Comparison of ENCODE assay signal across 9 cellular contexts in the genomic region with DNA sequence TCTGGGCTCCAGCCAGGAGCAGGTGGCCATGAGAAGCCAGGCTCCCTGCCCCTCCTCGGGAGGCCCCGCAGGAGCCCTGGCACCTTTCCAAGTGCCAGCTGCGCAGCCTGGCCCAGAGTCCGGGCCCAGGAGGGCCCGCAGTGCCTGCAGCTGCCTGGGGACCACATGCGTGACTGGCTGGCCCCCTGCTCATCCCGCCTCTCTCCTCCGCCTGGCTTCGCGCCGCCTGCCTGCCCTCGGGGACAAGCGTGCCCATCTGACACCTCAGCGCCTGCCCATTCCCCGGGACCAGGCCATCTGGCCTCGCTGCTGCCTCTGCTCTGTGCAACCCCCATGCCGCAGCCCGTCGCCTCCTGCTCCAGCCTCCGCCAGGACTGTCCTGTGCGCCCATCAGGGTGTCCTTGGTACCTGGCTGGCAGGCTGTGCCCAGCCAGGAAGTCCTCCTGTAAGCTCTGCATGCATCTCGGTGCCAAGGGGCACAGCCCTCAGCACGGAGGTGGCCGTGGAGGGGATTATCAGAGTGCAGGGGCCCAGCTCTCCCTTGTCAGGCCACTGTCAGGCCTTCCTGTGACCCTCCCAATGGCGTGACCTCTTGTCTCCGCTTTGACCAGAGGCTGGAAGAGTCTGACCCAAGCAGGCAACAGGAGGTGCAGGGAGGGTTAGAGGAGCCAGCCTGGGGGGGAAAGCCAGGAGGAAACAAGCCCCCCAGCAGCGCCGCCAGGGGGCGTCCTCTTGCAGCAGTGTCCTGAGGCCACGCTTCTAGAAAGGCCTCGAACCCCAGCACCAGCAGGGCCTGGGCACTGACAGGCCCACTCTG. TPM values are rescaled to one million over a fixed set of nuclear protein-coding genes. Genes with fewer than 3 reads are reported as not detected.
DNase-seq lines count a peak whose midpoint lies in the region; ATAC-seq, FAIRE-seq and TF ChIP-seq lines count a peak whose summit lies in the region.
"Had no signal": no experiment of that assay in that cellular context is flagged by ENCODE, and none has a peak within 500 bp of the region (broad histone marks: within the 10 kb centered on the region; RNA-seq: fewer than 3 reads in every experiment).

No MANE protein-coding gene starts in this region.

- H3K4me1 ChIP-seq in DND-41 (ENCODE audit: insufficient read depth, low read length) (no peaks in the 10 kb centered on the region), K562 (replicated peaks in 1 of 2; ENCODE audit: control insufficient read depth in 2 of 2, insufficient read depth in 2 of 2, low read length in 2 of 2) (peaks cover 0 to 41% of the 10 kb centered on the region in 2 experiments; a peak in 3 of 5 replicates), mesenchymal stem cell (ENCODE audit: control insufficient read depth, insufficient read depth, low read depth, low read length) (peaks cover 16% of the 10 kb centered on the region)

- H3K27me3 ChIP-seq in DND-41 (ENCODE audit: insufficient read depth, low read length, poor library complexity) (no peaks in the 10 kb centered on the region), K562 (ENCODE audit: control insufficient read depth in 2 of 2, insufficient read depth in 2 of 2, low read length in 2 of 2) (no peaks in the 10 kb centered on the region; a peak in 1 of 5 replicates), mesenchymal stem cell (ENCODE audit: control insufficient read depth in 1 of 2, insufficient read depth in 1 of 2, low read length in 2 of 2) (no peaks in the 10 kb centered on the region)

- H2BK5ac ChIP-seq in mesenchymal stem cell (ENCODE audit: low read depth, low read length, poor library complexity, severe bottlenecking): no peak overlapping the region

- WGBS in K562 (ENCODE audit: insufficient coverage, low coverage, missing lambda C conversion rate): 85% methylated on average over 31 of the region's 31 CpGs
- 91% methylated on average over 31 of the region's 31 CpGs for WGBS in mesenchymal stem cell

- TF ChIP-seq CTCF in DND-41 (IDR thresholded peaks at IDR 0.05; ENCODE audit: borderline replicate concordance, extremely low read depth, low read length, poor library complexity, severe bottlenecking) (peak; percentile 16), K562 (IDR thresholded peaks at IDR 0.05 in 2 of 3, conservative IDR thresholded peaks at IDR 0.05 in 1 of 3; ENCODE audit: insufficient read depth in 2 of 3, low read depth in 1 of 3, low read length in 3 of 3) (peak; percentile 47 to 74 (median 67))

- H3K4me3 ChIP-seq in DND-41 (ENCODE audit: low read depth in 1 of 2, low read length in 2 of 2) (no peak overlapping the region), K562 (no peak overlapping the region), mesenchymal stem cell (ENCODE audit: insufficient read depth in 1 of 2, low read depth in 1 of 2, low read length in 2 of 2) (no peak overlapping the region)

- no peak overlapping the region for H3K27ac ChIP-seq in DND-41 (ENCODE audit: low read length)
- H3K27ac ChIP-seq in K562 (ENCODE audit: extremely low read depth, low read depth, low read length): no peak overlapping the region
- no peak overlapping the region for H3K27ac ChIP-seq in mesenchymal stem cell (ENCODE audit: low read length, poor library complexity, severe bottlenecking)

- no peak overlapping the region for H2BK12ac ChIP-seq in mesenchymal stem cell (ENCODE audit: low read length in 2 of 2)

- intact Hi-C loops in K562 (cut with micrococcal nuclease): loop anchor here (5.0 kb wide), 2 partner anchors 82 to 568 kb away; a partner anchor contains a TSS

- FAIRE-seq in K562 (lab: Jason Lieb, UNC): no peak
- FAIRE-seq: frontal cortex had no signal

- H3K14ac ChIP-seq in mesenchymal stem cell (ENCODE audit: low read length in 2 of 2): no peak overlapping the region

- H2AK5ac ChIP-seq in mesenchymal stem cell (ENCODE audit: low read length, severe bottlenecking): peak overlapping the region; percentile 26

- H3K9me3 ChIP-seq in DND-41 (ENCODE audit: insufficient read depth, low read length, severe bottlenecking) (no peaks in the 10 kb centered on the region), K562 (replicated peaks; ENCODE audit: control insufficient read depth, insufficient read depth, low read depth, low read length) (peaks cover 19% of the 10 kb centered on the region), mesenchymal stem cell (ENCODE audit: control insufficient read depth, low read length) (peaks cover 5% of the 10 kb centered on the region)

- no peak; the same call in 1 of the 2 replicates for TF ChIP-seq POLR2A in K562 (conservative IDR thresholded peaks at IDR 0.05)

- no peak overlapping the region for H2BK15ac ChIP-seq in mesenchymal stem cell (ENCODE audit: low read depth, poor library complexity, severe bottlenecking)

- H2AFZ ChIP-seq in DND-41 (ENCODE audit: low read depth, low read length) (no peak overlapping the region), K562 (ENCODE audit: low read depth, low read length) (no peak overlapping the region), mesenchymal stem cell (ENCODE audit: low read depth, low read length) (no peak overlapping the region)

- no peak overlapping the region for H3K4ac ChIP-seq in mesenchymal stem cell (ENCODE audit: low read depth in 1 of 2, low read length in 2 of 2)

- H3K18ac ChIP-seq in mesenchymal stem cell (ENCODE audit: low read depth in 1 of 2, low read length in 2 of 2): no peak overlapping the region

- TF ChIP-seq RAD21 in K562 (CRISPR knock-in tag; conservative IDR thresholded peaks at IDR 0.05 in 1 of 2, IDR thresholded peaks at IDR 0.05 in 1 of 2): peak in 1 of 2 experiments; percentile 55; a peak in 2 of 4 replicates

- TF ChIP-seq EP300 in K562 (IDR thresholded peaks at IDR 0.05; ENCODE audit: low read length): no peak

- H3K79me1 ChIP-seq in mesenchymal stem cell (replicated peaks; ENCODE audit: low read length, poor library complexity, severe bottlenecking): no peaks in the 10 kb centered on the region

- POLR2A ChIA-PET in K562 (lab: Yijun Ruan, JAX): interaction anchor here (0.7 to 1.4 kb wide), 2 partner anchors 12 to 43 kb away, joined by 4 read pairs; no protein-coding TSS in a partner anchor

- no peak overlapping the region for H3K4me2 ChIP-seq in DND-41 (ENCODE audit: insufficient read depth, low read length)
- H3K4me2 ChIP-seq in K562 (ENCODE audit: insufficient read depth, low read length): no peak overlapping the region
- no peak overlapping the region for H3K4me2 ChIP-seq in mesenchymal stem cell (ENCODE audit: low read length, poor library complexity, severe bottlenecking)

- no peaks in the 10 kb centered on the region for H3K9me1 ChIP-seq in K562 (ENCODE audit: control insufficient read depth, insufficient read depth, low read length)

- no peak overlapping the region for H4K91ac ChIP-seq in mesenchymal stem cell (ENCODE audit: low read length)

- no peaks in the 10 kb centered on the region for H3K79me2 ChIP-seq in DND-41 (ENCODE audit: insufficient read depth, low read length)
- no peaks in the 10 kb centered on the region for H3K79me2 ChIP-seq in K562 (ENCODE audit: control insufficient read depth, insufficient read depth, low read length)

- H3K23ac ChIP-seq in mesenchymal stem cell (ENCODE audit: low read length in 2 of 2): no peak overlapping the region

- H4K20me1 ChIP-seq in DND-41 (ENCODE audit: insufficient read depth, low read length) (peaks cover 14% of the 10 kb centered on the region), K562 (replicated peaks; ENCODE audit: control insufficient read depth, insufficient read depth, low read length) (no peaks in the 10 kb centered on the region)

- in situ Hi-C loops in K562 (cut with MboI): no loop called here

- H4K8ac ChIP-seq in mesenchymal stem cell (ENCODE audit: low read length): no peak overlapping the region

- no peak overlapping the region for H2BK120ac ChIP-seq in mesenchymal stem cell (ENCODE audit: low read depth, low read length)

- no peak overlapping the region for H3K9ac ChIP-seq in DND-41 (ENCODE audit: low read depth, low read length)
- H3K9ac ChIP-seq in K562 (ENCODE audit: insufficient read depth in 1 of 2, low read depth in 2 of 2, low read length in 2 of 2): peak overlapping the region in 1 of 2 experiments; percentile 74; a peak in 2 of 4 replicates
- no peak overlapping the region for H3K9ac ChIP-seq in mesenchymal stem cell (ENCODE audit: low read length)

- no TSS peak for BruUV-seq in K562 (replicated peaks; lab: Mats Ljungman, UMichigan)

- ATAC-seq in DND-41 (ENCODE audit: insufficient read depth, low read depth) (peak; percentile 8; the same call in 1 of the 3 replicates), K562 (peak; percentile 70), HG02885 (IDR thresholded peaks at IDR 0.05; ENCODE audit: poor library complexity, unreplicated experiment) (no peak), HG02759 (IDR thresholded peaks at IDR 0.05; ENCODE audit: unreplicated experiment) (no peak), GM21447 (IDR thresholded peaks at IDR 0.05; ENCODE audit: unreplicated experiment) (no peak)

- CTCF ChIA-PET in K562 (lab: Yijun Ruan, JAX; ENCODE audit: low intra/inter-chr PET ratio): interaction anchor here (1.2 kb wide), 1 partner anchor 83 kb away, joined by 3 read pairs; no protein-coding TSS in a partner anchor

- DNase-seq in DND-41 (no peak), NCI-H2029 (lab: John Stamatoyannopoulos, UW) (peak; percentile 88), K562 (ENCODE audit: extremely low read depth in 1 of 4, low spot score in 3 of 4) (peak; percentile 64 to 76 (median 73)), mesenchymal stem cell (no peak)
- no peak for DNase-seq in activated T-cell treated with anti-CD3 and anti-CD28 coated beads, Interleukin-2, amount 50 U/mL, for 1 hour

- H3K36me3 ChIP-seq in DND-41 (ENCODE audit: insufficient read depth, low read length) (no peaks in the 10 kb centered on the region), K562 (ENCODE audit: control insufficient read depth, insufficient read depth, low read length) (peaks cover 15% of the 10 kb centered on the region; the same call in 2 of the 3 replicates), mesenchymal stem cell (ENCODE audit: control insufficient read depth in 1 of 2, insufficient read depth in 2 of 2, low read depth in 1 of 2, low read length in 2 of 2) (peaks cover 7 to 12% of the 10 kb centered on the region in 2 experiments)

RNA-seq across cellular contexts. Expression of a gene that starts 50.5 kb away (rescaled TPM):
- total RNA-seq in K562 (2011; cell fraction: chromatin; rRNA removed; ENCODE audit: low replicate concordance): 270 and 331 TPM in 2 replicates
- total RNA-seq in K562 (2011; cell fraction: nucleolus; rRNA removed): 218 and 221 TPM in 2 replicates
- 322 and 343 TPM in 2 replicates for total RNA-seq in K562 (2011; cell fraction: nucleoplasm; rRNA removed)
- 36.8 and 37.9 TPM in 2 replicates for total RNA-seq in K562 (2014; rRNA removed)
- 77.2 and 88.2 TPM in 2 replicates for total RNA-seq in K562 (2014; rRNA removed; fragmentation: Illumina TruSeq; extraction: Trizol)
- total RNA-seq in K562 (2015; rRNA removed; fragmentation: Illumina TruSeq; extraction: Trizol): 67.3 and 75.1 TPM in 2 replicates
- total RNA-seq in K562 (2021): 68.9 and 76.6 TPM in 2 replicates
- polyA plus RNA-seq in K562 (2011; rRNA removed): 116 and 182 TPM in 2 replicates
- 94.0 and 167 TPM in 2 replicates for polyA plus RNA-seq in K562 (2011; cell fraction: cytosol; rRNA removed)
- 68.4 and 102 TPM in 2 replicates for polyA plus RNA-seq in K562 (2011; cell fraction: nucleus; rRNA removed)
- polyA plus RNA-seq in K562 (2012): 42.4 and 74.7 TPM in 2 replicates
- 72.4 and 88.5 TPM in 2 replicates for polyA plus RNA-seq in K562 (2014; fragmentation: Illumina TruSeq; extraction: Trizol)
- polyA plus RNA-seq in K562 (2014; fragmentation: Nextera tagmentation; extraction: Ambion mirVana): 10 to 100 TPM; 74.6 to 82.1 TPM
- polyA plus RNA-seq in K562 (2014; rRNA removed): 42.7 and 48.0 TPM in 2 replicates
- polyA minus RNA-seq in K562 (2011; rRNA and poly(A)+ RNA removed): 281 and 305 TPM in 2 replicates
- 102 TPM in 2 replicates for polyA minus RNA-seq in K562 (2011; cell fraction: cytosol; rRNA and poly(A)+ RNA removed)
- 57.1 and 129 TPM in 2 replicates for polyA minus RNA-seq in K562 (2011; cell fraction: nucleus; rRNA and poly(A)+ RNA removed)
- 19.1 TPM for polyA plus RNA-seq in mesenchymal stem cell (2013, experiment 1 of 2)
- 19.1 TPM for polyA plus RNA-seq in mesenchymal stem cell (2013, experiment 2 of 2)

RNA-seq across cellular contexts. Expression of a gene that starts 53.0 kb away (rescaled TPM):
- total RNA-seq in K562 (2011; cell fraction: chromatin; rRNA removed; ENCODE audit: low replicate concordance): 0.28 TPM in 1 of 2 replicates, not detected in the other
- 0.53 TPM in 1 of 2 replicates, not detected in the other for total RNA-seq in K562 (2011; cell fraction: nucleolus; rRNA removed)
- total RNA-seq in K562 (2011; cell fraction: nucleoplasm; rRNA removed): not detected in 2 replicates
- total RNA-seq in K562 (2014; rRNA removed): not detected in 2 replicates
- total RNA-seq in K562 (2014; rRNA removed; fragmentation: Illumina TruSeq; extraction: Trizol): 0.18 and 0.32 TPM in 2 replicates
- total RNA-seq in K562 (2015; rRNA removed; fragmentation: Illumina TruSeq; extraction: Trizol): not detected in 2 replicates
- total RNA-seq in K562 (2021): 0.16 TPM in 1 of 2 replicates, not detected in the other
- polyA plus RNA-seq in K562 (2011; rRNA removed): 0.12 and 0.13 TPM in 2 replicates
- not detected in 2 replicates for polyA plus RNA-seq in K562 (2011; cell fraction: cytosol; rRNA removed)
- not detected in 2 replicates for polyA plus RNA-seq in K562 (2011; cell fraction: nucleus; rRNA removed)
- 0.08 and 0.09 TPM in 2 replicates for polyA plus RNA-seq in K562 (2012)
- polyA plus RNA-seq in K562 (2014; fragmentation: Illumina TruSeq; extraction: Trizol): 0.25 TPM in 1 of 2 replicates, not detected in the other
- under 1 TPM; 0.10 to 0.28 TPM for polyA plus RNA-seq in K562 (2014; fragmentation: Nextera tagmentation; extraction: Ambion mirVana)
- not detected in 2 replicates for polyA plus RNA-seq in K562 (2014; rRNA removed)
- polyA minus RNA-seq in K562 (2011; rRNA and poly(A)+ RNA removed): 0.21 TPM in 1 of 2 replicates, not detected in the other
- not detected in 2 replicates for polyA minus RNA-seq in K562 (2011; cell fraction: cytosol; rRNA and poly(A)+ RNA removed)
- not detected in 2 replicates for polyA minus RNA-seq in K562 (2011; cell fraction: nucleus; rRNA and poly(A)+ RNA removed)
- 0.03 TPM for polyA plus RNA-seq in mesenchymal stem cell (2013, experiment 1 of 2)
- not detected for polyA plus RNA-seq in mesenchymal stem cell (2013, experiment 2 of 2)
- total RNA-seq: frontal cortex had no signal

Comparison
In these comparisons a context has a peak if more than half of its experiments do, and no peak if none do; other contexts are left out.
1. ATAC-seq: peak in DND-41 (single experiment) and K562 (single experiment); none in HG02885 (single experiment), HG02759 (single experiment) and GM21447 (single experiment).
2. DNase-seq: peak in NCI-H2029 (single experiment) and K562 (4 of 4); none in DND-41 (single experiment), mesenchymal stem cell (single experiment) and activated T-cell treated with anti-CD3 and anti-CD28 coated beads, Interleukin-2, amount 50 U/mL, for 1 hour (single experiment).